Comparison of ENCODE assay signal across 25 cellular contexts in the genomic region with DNA sequence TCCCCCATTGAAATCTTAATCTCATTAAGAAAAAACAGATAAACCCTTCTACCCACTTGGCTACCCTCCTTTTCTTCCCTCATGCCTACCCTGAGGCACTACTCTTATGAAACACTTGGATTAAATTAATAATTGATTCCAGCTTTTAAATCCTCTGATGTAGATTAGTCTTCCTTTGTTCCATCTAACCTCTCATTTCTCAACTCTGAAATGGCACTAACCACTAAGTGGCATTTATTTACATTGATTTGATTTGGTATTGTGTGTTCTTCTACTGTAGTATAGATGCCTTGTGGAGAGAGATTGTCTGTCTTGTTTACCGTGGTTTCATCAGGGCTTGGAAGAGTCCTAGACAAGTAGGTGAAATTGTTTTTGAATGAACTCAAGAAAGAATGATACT. TPM values are rescaled to one million over a fixed set of nuclear protein-coding genes. Genes with fewer than 3 reads are reported as not detected.
DNase-seq lines count a peak whose midpoint lies in the region; ATAC-seq lines count a peak whose summit lies in the region.
"Had no signal": no experiment of that assay in that cellular context is flagged by ENCODE, and none has a peak within 500 bp of the region (broad histone marks: within the 10 kb centered on the region; RNA-seq: fewer than 3 reads in every experiment).

No MANE protein-coding gene starts in this region.

- DNase-seq in DMS53 (lab: John Stamatoyannopoulos, UW): peak; percentile 33
- DNase-seq in DMS53 treated with DMSO at 0.1 percent for 48 hours (lab: John Stamatoyannopoulos, UW; ENCODE audit: unreplicated experiment): no peak
- DNase-seq in CD4-positive, alpha-beta memory T cell: no peak
- DNase-seq in NCI-H2107 treated with DMSO at 0.1 percent for 48 hours (lab: John Stamatoyannopoulos, UW; ENCODE audit: unreplicated experiment): peak; percentile 92
- DNase-seq in central memory CD8-positive, alpha-beta T cell (ENCODE audit: low spot score in 2 of 2): no peak
- DNase-seq in SK-N-DZ (ENCODE audit: low spot score): no peak
- no peak for DNase-seq in AML-193 (lab: John Stamatoyannopoulos, UW)
- DNase-seq: 8988T; activated CD4-positive, alpha-beta T cell treated with anti-CD3 and anti-CD28 coated beads, Interleukin-2, amount 50 U/mL, for 1 hour; activated naive CD4-positive, alpha-beta T cell treated with anti-CD3 and anti-CD28 coated beads, Interleukin-2, amount 50 U/mL, for 16 hours; effector CD4-positive, alpha-beta T cell; GF-D8; mesenchymal stem cell; NCI-H146; NCI-H446 treated with DMSO at 0.1 percent for 48 hours; pancreas; right lobe of liver; stimulated activated CD4-positive, alpha-beta T cell treated with anti-CD3 and anti-CD28 coated beads, Interleukin-15, amount 100 ng/mL, for 24 hours had no signal

- H3K9me3 Mint-ChIP-seq in CD4-positive, alpha-beta memory T cell: no peaks in the 10 kb centered on the region
- H3K9me3 Mint-ChIP-seq in central memory CD8-positive, alpha-beta T cell: no peaks in the 10 kb centered on the region
- H3K9me3 Mint-ChIP-seq: GM23338 had no signal

- intact Hi-C loops in CD4-positive, alpha-beta memory T cell (cut with micrococcal nuclease): loop anchor here (2.0 kb wide), 1 partner anchor 13 kb away; no protein-coding TSS in a partner anchor

- H3K36me3 ChIP-seq in CD4-positive, alpha-beta memory T cell (ENCODE audit: insufficient read depth, low read length): peaks cover 73% of the 10 kb centered on the region
- H3K36me3 ChIP-seq: gastroesophageal sphincter, pancreas, right lobe of liver, vagina had no signal

- H3K27me3 Mint-ChIP-seq in CD4-positive, alpha-beta memory T cell: no peaks in the 10 kb centered on the region
- H3K27me3 Mint-ChIP-seq in central memory CD8-positive, alpha-beta T cell: no peaks in the 10 kb centered on the region

- H3K9me3 ChIP-seq in CD4-positive, alpha-beta memory T cell (ENCODE audit: control insufficient read depth in 1 of 2, low read length in 2 of 2): no peaks in the 10 kb centered on the region
- H3K9me3 ChIP-seq: gastroesophageal sphincter, pancreas, right lobe of liver, vagina had no signal

- H3K27ac Mint-ChIP-seq in CD4-positive, alpha-beta memory T cell: peak overlapping the region in 6 of 7 donors; percentile 1 to 60 (median 37)
- H3K27ac Mint-ChIP-seq in central memory CD8-positive, alpha-beta T cell (ENCODE audit: low read depth): peak overlapping the region; percentile 13
- H3K27ac Mint-ChIP-seq: GM23338 had no signal

- H3K36me3 Mint-ChIP-seq in CD4-positive, alpha-beta memory T cell: peaks cover 69 to 79% of the 10 kb centered on the region in 2 donors
- H3K36me3 Mint-ChIP-seq in central memory CD8-positive, alpha-beta T cell (ENCODE audit: insufficient read depth): peaks cover 79% of the 10 kb centered on the region

- POLR2A ChIA-PET in CD4-positive, alpha-beta memory T cell (lab: Charles Lee; ENCODE audit: partially characterized antibody): interaction anchor here (1.3 kb wide), 1 partner anchor 16 kb away, joined by 5 read pairs; no protein-coding TSS in a partner anchor

- H3K4me3 ChIP-seq in CD4-positive, alpha-beta memory T cell (ENCODE audit: low read length in 2 of 2): peak overlapping the region in 1 of 2 donors; percentile 1
- H3K4me3 ChIP-seq: gastroesophageal sphincter, GM23338, pancreas, right lobe of liver, vagina had no signal

- no peaks in the 10 kb centered on the region for H3K27me3 ChIP-seq in CD4-positive, alpha-beta memory T cell (ENCODE audit: insufficient read depth, low read length)
- H3K27me3 ChIP-seq: gastroesophageal sphincter, right lobe of liver, vagina had no signal

- peaks cover 8 to 18% (median 13%) of the 10 kb centered on the region in 4 donors for H3K4me1 Mint-ChIP-seq in CD4-positive, alpha-beta memory T cell
- H3K4me1 Mint-ChIP-seq in central memory CD8-positive, alpha-beta T cell: peaks cover 35% of the 10 kb centered on the region

- ATAC-seq in central memory CD8-positive, alpha-beta T cell (replicated peaks; ENCODE audit: extremely low read depth, poor library complexity, severe bottlenecking): no peak
- ATAC-seq in GM18861 (IDR thresholded peaks at IDR 0.05; ENCODE audit: unreplicated experiment): no peak
- ATAC-seq: esophagus mucosa, gastroesophageal sphincter, GM23338, HepG2, pancreas, right lobe of liver had no signal

- H3K4me1 ChIP-seq in CD4-positive, alpha-beta memory T cell (ENCODE audit: insufficient read depth, low read length): peaks cover 7% of the 10 kb centered on the region
- H3K4me1 ChIP-seq: gastroesophageal sphincter, pancreas, right lobe of liver, vagina had no signal

- H3K4me3 Mint-ChIP-seq in CD4-positive, alpha-beta memory T cell: no peak overlapping the region
- H3K4me3 Mint-ChIP-seq in central memory CD8-positive, alpha-beta T cell: no peak overlapping the region
- H3K4me3 Mint-ChIP-seq: GM23338 had no signal

- CTCF ChIA-PET in CD4-positive, alpha-beta memory T cell (lab: Charles Lee; ENCODE audit: partially characterized antibody): interaction anchor here (1.5 kb wide), 1 partner anchor 27 kb away, joined by 3 read pairs; the partner anchor contains the start of gene ITGA4

- H3K27ac ChIP-seq in CD4-positive, alpha-beta memory T cell (ENCODE audit: low read depth, low read length): no peak overlapping the region
- H3K27ac ChIP-seq: gastroesophageal sphincter, pancreas, right lobe of liver, RWPE1, vagina had no signal

RNA-seq across cellular contexts. Expression of gene ITGA4, which starts 26.7 kb away (rescaled TPM):
- total RNA-seq in CD4-positive, alpha-beta memory T cell: 100 to 1,000 TPM; 278 to 297 TPM
- 100 to 1,000 TPM; 219 to 256 TPM for polyA plus RNA-seq in CD4-positive, alpha-beta memory T cell
- 4.0 and 8.1 TPM in 2 replicates for polyA plus RNA-seq in SK-N-DZ (2014; cell fraction: cytosol; rRNA removed)
- polyA plus RNA-seq in SK-N-DZ (2014; cell fraction: nucleus; rRNA removed): 9.9 and 10.9 TPM in 2 replicates
- total RNA-seq: HepG2 had no signal
- polyA plus RNA-seq: HepG2 had no signal

Comparison
In these comparisons a context has a peak if more than half of its experiments do, and no peak if none do; other contexts are left out.
1. DNase-seq: peak in DMS53 (single experiment) and NCI-H2107 treated with DMSO at 0.1 percent for 48 hours (single experiment); none in DMS53 treated with DMSO at 0.1 percent for 48 hours (single experiment), CD4-positive, alpha-beta memory T cell (0 of 5), central memory CD8-positive, alpha-beta T cell (0 of 2), SK-N-DZ (single experiment) and AML-193 (0 of 2).